ENCODE assay signal across 13 cellular contexts in genomic region chr2:120741514-120742448, GRCh38. TPM values are rescaled to one million over a fixed set of nuclear protein-coding genes. Genes with fewer than 3 reads are reported as not detected.
A peak's percentile ranks its signal among the peaks of the same experiment; 100 is the strongest.
DNase-seq lines count a peak whose midpoint lies in the region; ATAC-seq, FAIRE-seq and TF ChIP-seq lines count a peak whose summit lies in the region.
"Had no signal": no experiment of that assay in that cellular context is flagged by ENCODE, and none has a peak within 500 bp of the region (broad histone marks: within the 10 kb centered on the region; RNA-seq: fewer than 3 reads in every experiment).

No MANE protein-coding gene starts in this region.

- H3K9ac ChIP-seq in HepG2 (ENCODE audit: insufficient read depth, low read depth, low read length) (no peak overlapping the region), fibroblast of lung (ENCODE audit: insufficient read depth, low read length) (peak overlapping the region; percentile 44)

- peaks cover 54% of the 10 kb centered on the region for H3K27me3 Mint-ChIP-seq in neural crest cell (ENCODE audit: low read depth)

- WGBS in HepG2 (ENCODE audit: low lambda C conversion rate), result 18% methylated on average over 51 of the region's 80 CpGs
- 7% methylated on average over 37 of the region's 80 CpGs for WGBS in right lobe of liver (ENCODE audit: insufficient coverage, low coverage, low lambda C conversion rate, missing lambda C conversion rate)

- TF ChIP-seq POLR2A in HepG2 (IDR thresholded peaks at IDR 0.05; ENCODE audit: insufficient read depth in 1 of 2, low read depth in 2 of 2, low read length in 2 of 2) (no peak), right lobe of liver (IDR thresholded peaks at IDR 0.05) (no peak)

- no peak for FAIRE-seq in HepG2 (lab: Jason Lieb, UNC)
- FAIRE-seq: colon had no signal

- peaks cover 67% of the 10 kb centered on the region for H3K4me1 Mint-ChIP-seq in neural crest cell

- H2AFZ ChIP-seq in HepG2 (ENCODE audit: low read length) (no peak overlapping the region), fibroblast of lung (ENCODE audit: low read length) (no peak overlapping the region)

- in situ Hi-C loops in HepG2 (cut with HindIII; ENCODE audit: extremely low pct_ligation_motif_present, low pct_unique_long_range_greater_than_20kb), result no loop called here

- peak overlapping the region; percentile 88 for H3K4me3 Mint-ChIP-seq in neural crest cell
- H3K4me3 Mint-ChIP-seq: activated CD4-positive, alpha-beta T cell treated with anti-CD3 and anti-CD28 coated beads, Interleukin-2, amount 10 ng/mL, durations not matched to agents 24 days and 14 days; CD4-positive, CD25-positive, alpha-beta regulatory T cell; stimulated activated memory B cell treated with anti-CD40 and anti-IgM and Interleukin-4, amounts not matched to agents 10 μg/mL and 1 μg/mL and 100 μg/mL, for 72 hours had no signal

- H4K20me1 ChIP-seq in HepG2 (ENCODE audit: insufficient read depth, low read length), result no peaks in the 10 kb centered on the region
- no peaks in the 10 kb centered on the region for H4K20me1 ChIP-seq in fibroblast of lung (ENCODE audit: control insufficient read depth, extremely low read depth, insufficient read depth, low read length)

- ATAC-seq in HepG2 (peak; percentile 85), right lobe of liver (no peak), GM21360 (IDR thresholded peaks at IDR 0.05; ENCODE audit: unreplicated experiment) (no peak)
- ATAC-seq: stimulated activated memory B cell treated with anti-CD40 and anti-IgM and Interleukin-4, amounts not matched to agents 10 μg/mL and 1 μg/mL and 100 μg/mL, for 72 hours had no signal

- H3K79me2 ChIP-seq in HepG2 (ENCODE audit: insufficient read depth, low read length) (no peaks in the 10 kb centered on the region), fibroblast of lung (ENCODE audit: control insufficient read depth, insufficient read depth, low read length) (peaks cover 71% of the 10 kb centered on the region)

- no peak overlapping the region for H3K27ac ChIP-seq in HepG2 (ENCODE audit: extremely low read length, insufficient read depth, low read length)
- no peak overlapping the region for H3K27ac ChIP-seq in right lobe of liver
- H3K27ac ChIP-seq in fibroblast of lung (ENCODE audit: insufficient read depth, low read length), result no peak overlapping the region

- BruUV-seq in HepG2 (replicated peaks; lab: Mats Ljungman, UMichigan), result no TSS peak

- DNase-seq in HepG2 (ENCODE audit: low spot score), result no peak
- no peak for DNase-seq in right lobe of liver
- DNase-seq in fibroblast of lung (ENCODE audit: low read depth in 2 of 2), result peak in 1 of 2 donors; percentile 19
- DNase-seq in neural crest cell (ENCODE audit: low read depth, low spot score), result peak; percentile 55
- no peak for DNase-seq in SIG-M5 (lab: John Stamatoyannopoulos, UW)
- no peak for DNase-seq in kidney tubule cell (ENCODE audit: low spot score)
- no peak for DNase-seq in NCI-H187 (lab: John Stamatoyannopoulos, UW)
- DNase-seq: activated CD4-positive, alpha-beta T cell treated with anti-CD3 and anti-CD28 coated beads, Interleukin-2, amount 10 ng/mL, durations not matched to agents 24 days and 14 days; CD4-positive, CD25-positive, alpha-beta regulatory T cell; NCI-H774 had no signal

- no peak for TF ChIP-seq CTCF in HepG2 (CRISPR knock-in tag; IDR thresholded peaks at IDR 0.05)
- no peak for TF ChIP-seq CTCF in right lobe of liver (IDR thresholded peaks at IDR 0.05)
- no peak for TF ChIP-seq CTCF in fibroblast of lung (conservative IDR thresholded peaks at IDR 0.05 in 1 of 2, IDR thresholded peaks at IDR 0.05 in 1 of 2; ENCODE audit: low read depth in 1 of 2, low read length in 2 of 2)
- no peak for TF ChIP-seq CTCF in neural crest cell (conservative IDR thresholded peaks at IDR 0.05)

- H3K4me2 ChIP-seq in HepG2 (ENCODE audit: low read depth, low read length), result peak overlapping the region; percentile 29; the same call in 1 of the 2 replicates
- H3K4me2 ChIP-seq in fibroblast of lung (ENCODE audit: extremely low read depth, insufficient read depth, low read length), result peak overlapping the region; percentile 70

- intact Hi-C loops in HepG2 (cut with micrococcal nuclease; ENCODE audit: unreplicated experiment), result no loop called here
- intact Hi-C loops in right lobe of liver (cut with DNase I), result no loop called here

- H3K27ac Mint-ChIP-seq in neural crest cell (ENCODE audit: unreplicated experiment), result peak overlapping the region; percentile 98
- H3K27ac Mint-ChIP-seq: activated CD4-positive, alpha-beta T cell treated with anti-CD3 and anti-CD28 coated beads, Interleukin-2, amount 10 ng/mL, durations not matched to agents 24 days and 14 days; CD4-positive, CD25-positive, alpha-beta regulatory T cell; stimulated activated memory B cell treated with anti-CD40 and anti-IgM and Interleukin-4, amounts not matched to agents 10 μg/mL and 1 μg/mL and 100 μg/mL, for 72 hours had no signal

- H3K4me3 ChIP-seq in HepG2 (replicated peaks in 1 of 3; ENCODE audit: insufficient read depth in 1 of 3, low read depth in 2 of 3, low read length in 3 of 3), result peak overlapping the region in 1 of 3 experiments; percentile 21; a peak in 1 of 6 replicates
- H3K4me3 ChIP-seq in right lobe of liver, result no peak overlapping the region
- H3K4me3 ChIP-seq in fibroblast of lung (replicated peaks in 1 of 4; ENCODE audit: control extremely low read depth in 1 of 4, insufficient read depth in 1 of 4, low read depth in 3 of 4, low read length in 4 of 4), result peak overlapping the region in 3 of 4 experiments; percentile 11 to 48 (median 15)

- CTCF ChIA-PET in HepG2 (lab: Yijun Ruan, JAX; ENCODE audit: low intra/inter-chr PET ratio, low total read pairs), result no interaction called here

- TF ChIP-seq RAD21 in HepG2 (CRISPR knock-in tag; IDR thresholded peaks at IDR 0.05), result no peak

- no peaks in the 10 kb centered on the region for H3K36me3 Mint-ChIP-seq in neural crest cell (ENCODE audit: low read depth)
- H3K36me3 Mint-ChIP-seq: CD4-positive, CD25-positive, alpha-beta regulatory T cell; stimulated activated memory B cell treated with anti-CD40 and anti-IgM and Interleukin-4, amounts not matched to agents 10 μg/mL and 1 μg/mL and 100 μg/mL, for 72 hours had no signal

- H3K4me1 ChIP-seq in HepG2 (ENCODE audit: insufficient read depth, low read length), result peaks cover 13% of the 10 kb centered on the region; the same call in 1 of the 2 replicates
- peaks cover 0 to 12% (median 3%) of the 10 kb centered on the region in 4 donors for H3K4me1 ChIP-seq in right lobe of liver
- H3K4me1 ChIP-seq in fibroblast of lung (ENCODE audit: control insufficient read depth, extremely low read depth, insufficient read depth, low read length), result peaks cover 5% of the 10 kb centered on the region

- H3K9me3 Mint-ChIP-seq in neural crest cell, result no peaks in the 10 kb centered on the region
- H3K9me3 Mint-ChIP-seq: activated CD4-positive, alpha-beta T cell treated with anti-CD3 and anti-CD28 coated beads, Interleukin-2, amount 10 ng/mL, durations not matched to agents 24 days and 14 days; stimulated activated memory B cell treated with anti-CD40 and anti-IgM and Interleukin-4, amounts not matched to agents 10 μg/mL and 1 μg/mL and 100 μg/mL, for 72 hours had no signal

- POLR2A ChIA-PET in HepG2 (lab: Yijun Ruan, JAX), result no interaction called here

- H3K9me3 ChIP-seq in HepG2 (ENCODE audit: low read length) (no peaks in the 10 kb centered on the region), right lobe of liver (no peaks in the 10 kb centered on the region), fibroblast of lung (ENCODE audit: control insufficient read depth, insufficient read depth, low read depth, low read length) (no peaks in the 10 kb centered on the region)

- TF ChIP-seq EP300 in HepG2 (IDR thresholded peaks at IDR 0.05; ENCODE audit: low read depth in 2 of 2, low read length in 2 of 2) (no peak), HepG2 (CRISPR knock-in tag; IDR thresholded peaks at IDR 0.05; ENCODE audit: borderline replicate concordance) (no peak)

- H3K27me3 ChIP-seq in HepG2 (ENCODE audit: control insufficient read depth in 1 of 2, insufficient read depth in 2 of 2, low read length in 2 of 2), result peaks cover 18 to 95% of the 10 kb centered on the region in 2 experiments
- peaks cover 7 to 41% of the 10 kb centered on the region in 2 donors for H3K27me3 ChIP-seq in right lobe of liver
- no peaks in the 10 kb centered on the region for H3K27me3 ChIP-seq in fibroblast of lung (ENCODE audit: control insufficient read depth, insufficient read depth, low read length)

- H3K36me3 ChIP-seq in HepG2 (replicated peaks in 1 of 2; ENCODE audit: control insufficient read depth in 1 of 2, insufficient read depth in 2 of 2, low read length in 2 of 2), result no peaks in the 10 kb centered on the region
- no peaks in the 10 kb centered on the region for H3K36me3 ChIP-seq in right lobe of liver
- H3K36me3 ChIP-seq in fibroblast of lung (ENCODE audit: control insufficient read depth, insufficient read depth, low read length), result no peaks in the 10 kb centered on the region

RNA-seq across cellular contexts. Expression of gene GLI2, which starts 6.1 kb away (rescaled TPM):
- total RNA-seq in HepG2 (2016; rRNA removed; fragmentation: Illumina TruSeq; extraction: Trizol) (not detected in 2 replicates), right lobe of liver (under 1 TPM; 0.09 to 0.73 (median 0.48) TPM), fibroblast of lung (3.3 TPM in 2 replicates), neural crest cell (48.8 and 49.1 TPM in 2 replicates)
- total RNA-seq in HepG2 (2016; cell fraction: cytosol; rRNA removed; fragmentation: Illumina TruSeq; extraction: Trizol; ENCODE audit: low read depth), result not detected in 2 replicates
- total RNA-seq in HepG2 (2016; cell fraction: insoluble cytoplasmic fraction; rRNA removed; fragmentation: Illumina TruSeq; extraction: Trizol), result not detected in 2 replicates
- not detected in 2 replicates for total RNA-seq in HepG2 (2016; cell fraction: membrane; rRNA removed; fragmentation: Illumina TruSeq; extraction: Trizol)
- total RNA-seq in HepG2 (2016; cell fraction: nucleus; rRNA removed; fragmentation: Illumina TruSeq; extraction: Trizol), result not detected in 2 replicates
- polyA plus RNA-seq in HepG2 (2011; rRNA removed) (not detected in 2 replicates), fibroblast of lung (2.8 and 3.8 TPM in 2 replicates)
- polyA plus RNA-seq in HepG2 (2011; cell fraction: cytosol; rRNA removed), result not detected in 2 replicates
- not detected in 2 replicates for polyA plus RNA-seq in HepG2 (2011; cell fraction: nucleus; rRNA removed)
- polyA plus RNA-seq in HepG2 (2012), result not detected in 2 replicates
- polyA plus RNA-seq in HepG2 (2016; cell fraction: cytosol; fragmentation: Illumina TruSeq; extraction: Trizol; ENCODE audit: low read depth), result not detected in 2 replicates
- polyA plus RNA-seq in HepG2 (2016; cell fraction: insoluble cytoplasmic fraction; fragmentation: Illumina TruSeq; extraction: Trizol; ENCODE audit: low read depth), result not detected in 2 replicates
- polyA plus RNA-seq in HepG2 (2016; cell fraction: membrane; fragmentation: Illumina TruSeq; extraction: Trizol; ENCODE audit: low read depth), result not detected in 2 replicates
- polyA plus RNA-seq in HepG2 (2016; cell fraction: nucleus; fragmentation: Illumina TruSeq; extraction: Trizol; ENCODE audit: insufficient read depth, low read depth), result not detected in 2 replicates
- polyA minus RNA-seq in HepG2 (2011; rRNA and poly(A)+ RNA removed; ENCODE audit: low replicate concordance), result 0.98 TPM in 1 of 2 replicates, not detected in the other
- not detected in 2 replicates for polyA minus RNA-seq in HepG2 (2011; cell fraction: cytosol; rRNA and poly(A)+ RNA removed)
- polyA minus RNA-seq in HepG2 (2011; cell fraction: nucleus; rRNA and poly(A)+ RNA removed), result not detected in 2 replicates
- 6.3 and 7.8 TPM in 2 replicates for polyA plus RNA-seq in fibroblast of lung (2012)
- 12.4 and 15.0 TPM in 2 replicates for polyA minus RNA-seq in fibroblast of lung (ENCODE audit: low replicate concordance)
- total RNA-seq: CD4-positive, CD25-positive, alpha-beta regulatory T cell had no signal
- polyA plus RNA-seq: CD4-positive, CD25-positive, alpha-beta regulatory T cell had no signal

Comparison
In these comparisons a context has a peak if more than half of its experiments do, and no peak if none do; other contexts are left out.
1. H3K4me3 ChIP-seq: peak in fibroblast of lung (3 of 4); none in right lobe of liver (0 of 3).
2. RNA of gene GLI2, which starts 6.1 kb away (total RNA-seq): 48.8 to 49.1 TPM in neural crest cell; 3.3 TPM in fibroblast of lung, 0.09 to 0.73 TPM in right lobe of liver and not detected in HepG2; every median in the first group is over 10 times any median in the second.